ENCODE assay signal across 2 cellular contexts in genomic region chr4:79650217-79650616, GRCh38.
TF ChIP-seq lines count a peak whose summit lies in the region.

No MANE protein-coding gene starts in this region.

TF ChIP-seq in GM23338, 12 proteins besides CTCF, POLR2A, EP300 and RAD21 (continued from another document):
- no peak for TF ChIP-seq ZNF462 (CRISPR knock-in tag; IDR thresholded peaks at IDR 0.05)
- TF ChIP-seq ZNF114 (CRISPR knock-in tag; IDR thresholded peaks at IDR 0.05): no peak
- TF ChIP-seq EZH2 (IDR thresholded peaks at IDR 0.05; ENCODE audit: low read depth, unreplicated experiment): no peak
- no peak for TF ChIP-seq REST (IDR thresholded peaks at IDR 0.05; ENCODE audit: unreplicated experiment)
- no peak for TF ChIP-seq ETS1 (IDR thresholded peaks at IDR 0.05)

TF ChIP-seq in WTC11, 78 proteins besides CTCF, POLR2A, EP300 and RAD21 (continued from another document):
- TF ChIP-seq USF2 (CRISPR knock-in tag; IDR thresholded peaks at IDR 0.05) (no peak), MYBL2 (CRISPR knock-in tag; IDR thresholded peaks at IDR 0.05) (no peak), NFATC4 (CRISPR knock-in tag; IDR thresholded peaks at IDR 0.05) (no peak), ZNF425 (CRISPR knock-in tag; conservative IDR thresholded peaks at IDR 0.05) (no peak), ESRRA (CRISPR knock-in tag; IDR thresholded peaks at IDR 0.05; ENCODE audit: borderline replicate concordance) (no peak), NR2C2 (CRISPR knock-in tag; IDR thresholded peaks at IDR 0.05) (no peak), PRDM15 (CRISPR knock-in tag; IDR thresholded peaks at IDR 0.05) (no peak)
